2 cellular contexts compared by ENCODE assay signal in the genomic region with DNA sequence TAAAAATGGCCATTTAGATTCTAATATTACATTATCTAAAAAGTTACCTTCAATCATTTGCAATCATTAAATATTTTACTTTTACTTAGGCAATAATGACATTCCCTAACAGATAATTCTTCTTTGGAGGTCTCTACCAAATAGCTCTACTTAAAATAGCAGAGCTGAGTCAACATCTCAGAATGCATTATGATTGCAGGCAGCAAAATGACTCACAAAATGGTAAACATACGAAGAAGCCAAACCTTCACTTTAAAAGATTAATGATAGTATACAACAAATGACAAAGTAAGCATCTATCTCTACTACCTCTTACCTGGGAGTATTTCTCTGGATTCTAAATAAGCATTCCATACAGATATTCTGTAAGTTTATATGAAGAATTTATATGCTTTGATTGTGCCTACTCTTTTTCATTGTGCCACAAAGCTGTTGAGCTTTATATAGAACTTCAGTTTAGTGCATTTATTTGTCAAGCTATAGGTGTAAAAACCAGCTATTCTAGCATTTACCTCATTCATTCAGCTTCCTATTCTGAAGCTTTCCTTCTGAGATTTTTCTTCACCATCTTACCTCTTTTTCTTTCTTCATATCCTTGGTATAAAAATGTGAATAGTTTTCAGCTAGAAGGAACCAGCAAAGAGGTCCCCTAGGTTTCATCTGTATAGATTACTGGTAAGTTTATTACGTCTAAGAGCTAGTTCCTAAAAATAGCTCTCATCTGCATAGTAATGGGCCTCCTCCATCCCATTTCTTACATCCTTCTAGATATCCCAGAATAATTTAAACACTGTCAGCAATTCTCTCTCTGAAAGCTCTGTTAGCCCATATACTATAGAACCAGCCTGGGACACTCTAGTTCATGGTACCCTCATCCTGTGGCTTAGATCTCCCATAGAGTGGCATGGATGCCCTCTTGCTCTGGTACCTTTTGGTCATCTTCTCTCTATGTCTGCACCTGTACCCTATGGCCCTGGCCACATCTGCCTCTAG.
TF ChIP-seq lines count a peak whose summit lies in the region.

No MANE protein-coding gene starts in this region.

TF ChIP-seq in IMR-90, 13 proteins besides CTCF, POLR2A, EP300 and RAD21:
- peak; percentile 82 for TF ChIP-seq MAFK (IDR thresholded peaks at IDR 0.05; ENCODE audit: low read depth, low read length)
- peak; percentile 88 for TF ChIP-seq CEBPB (IDR thresholded peaks at IDR 0.05; ENCODE audit: low read depth, low read length)
- no peak for TF ChIP-seq RFX5 (IDR thresholded peaks at IDR 0.05; ENCODE audit: low read depth, low read length)
- peak; percentile 95 for TF ChIP-seq FOS (IDR thresholded peaks at IDR 0.05; ENCODE audit: low read depth, low read length)
- TF ChIP-seq MAZ (IDR thresholded peaks at IDR 0.05; ENCODE audit: borderline replicate concordance, low read depth, low read length), result no peak

TF ChIP-seq in K562, 482 proteins besides CTCF, POLR2A, EP300 and RAD21 (continues in another document):
- TF ChIP-seq, protein P1, sequence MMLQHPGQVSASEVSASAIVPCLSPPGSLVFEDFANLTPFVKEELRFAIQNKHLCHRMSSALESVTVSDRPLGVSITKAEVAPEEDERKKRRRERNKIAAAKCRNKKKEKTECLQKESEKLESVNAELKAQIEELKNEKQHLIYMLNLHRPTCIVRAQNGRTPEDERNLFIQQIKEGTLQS (IDR thresholded peaks at IDR 0.05), result peak; percentile 59
- TF ChIP-seq, protein P1 (CRISPR knock-in tag; conservative IDR thresholded peaks at IDR 0.05), result no peak
- TF ChIP-seq RBM34 (IDR thresholded peaks at IDR 0.05; ENCODE audit: borderline replicate concordance, insufficient read depth, low read length) (no peak), MEIS2 (IDR thresholded peaks at IDR 0.05; ENCODE audit: partially characterized antibody) (peak; percentile 70), ZNF133 (CRISPR knock-in tag; IDR thresholded peaks at IDR 0.05) (no peak), RB1 (IDR thresholded peaks at IDR 0.05; ENCODE audit: low read depth) (no peak), TARDBP (IDR thresholded peaks at IDR 0.05) (no peak), MED1 (CRISPR knock-in tag; IDR thresholded peaks at IDR 0.05; ENCODE audit: borderline replicate concordance) (no peak), SRSF1 (IDR thresholded peaks at IDR 0.05; ENCODE audit: low read depth, low read length) (no peak), ZKSCAN1 (IDR thresholded peaks at IDR 0.05; ENCODE audit: low read depth, low read length) (no peak), ZNF316 (IDR thresholded peaks at IDR 0.05) (peak; percentile 63), SMAD3 (CRISPR knock-in tag; conservative IDR thresholded peaks at IDR 0.05) (no peak), KDM4B (IDR thresholded peaks at IDR 0.05; ENCODE audit: borderline replicate concordance in 2 of 2, low read depth in 1 of 2) (no peak), JUND (IDR thresholded peaks at IDR 0.05; ENCODE audit: borderline replicate concordance, low read depth, low read length) (no peak), JUND (tag; IDR thresholded peaks at IDR 0.05; ENCODE audit: borderline replicate concordance, low read depth, low read length) (peak; percentile 42; the same call in 1 of the 3 replicates), ZNF384 (IDR thresholded peaks at IDR 0.05; ENCODE audit: low read depth, low read length) (no peak), FOSL1 (tag; conservative IDR thresholded peaks at IDR 0.05) (peak; percentile 75), MYBL2 (IDR thresholded peaks at IDR 0.05; ENCODE audit: low read depth) (no peak), MYBL2 (CRISPR knock-in tag; IDR thresholded peaks at IDR 0.05; ENCODE audit: borderline replicate concordance) (no peak), SRF (CRISPR knock-in tag; IDR thresholded peaks at IDR 0.05) (no peak), KAT7 (CRISPR knock-in tag; IDR thresholded peaks at IDR 0.05; ENCODE audit: borderline replicate concordance) (no peak), ZNF224 (CRISPR knock-in tag; IDR thresholded peaks at IDR 0.05) (no peak), MAFF (IDR thresholded peaks at IDR 0.05; ENCODE audit: low read length) (peak; percentile 21; the same call in 1 of the 2 replicates), MAFG (tag; conservative IDR thresholded peaks at IDR 0.05) (peak; percentile 27; the same call in 1 of the 2 replicates), ERF (CRISPR knock-in tag; IDR thresholded peaks at IDR 0.05) (no peak), ZNF23 (CRISPR knock-in tag; IDR thresholded peaks at IDR 0.05) (no peak), ZBTB7A (IDR thresholded peaks at IDR 0.05; ENCODE audit: borderline replicate concordance, control insufficient read depth, low read depth, low read length) (no peak), NR2C2 (CRISPR knock-in tag; IDR thresholded peaks at IDR 0.05) (no peak), NR2C2 (tag; IDR thresholded peaks at IDR 0.05) (no peak), NFE2L1 (tag; IDR thresholded peaks at IDR 0.05; ENCODE audit: borderline replicate concordance, low read depth) (no peak), MCM5 (IDR thresholded peaks at IDR 0.05; ENCODE audit: low read depth) (no peak)
- TF ChIP-seq, protein P2, sequence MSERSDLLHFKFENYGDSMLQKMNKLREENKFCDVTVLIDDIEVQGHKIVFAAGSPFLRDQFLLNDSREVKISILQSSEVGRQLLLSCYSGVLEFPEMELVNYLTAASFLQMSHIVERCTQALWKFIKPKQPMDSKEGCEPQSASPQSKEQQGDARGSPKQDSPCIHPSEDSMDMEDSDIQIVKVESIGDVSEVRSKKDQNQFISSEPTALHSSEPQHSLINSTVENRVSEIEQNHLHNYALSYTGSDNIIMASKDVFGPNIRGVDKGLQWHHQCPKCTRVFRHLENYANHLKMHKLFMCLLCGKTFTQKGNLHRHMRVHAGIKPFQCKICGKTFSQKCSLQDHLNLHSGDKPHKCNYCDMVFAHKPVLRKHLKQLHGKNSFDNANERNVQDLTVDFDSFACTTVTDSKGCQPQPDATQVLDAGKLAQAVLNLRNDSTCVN (CRISPR knock-in tag; IDR thresholded peaks at IDR 0.05), result no peak
- TF ChIP-seq, protein P3, sequence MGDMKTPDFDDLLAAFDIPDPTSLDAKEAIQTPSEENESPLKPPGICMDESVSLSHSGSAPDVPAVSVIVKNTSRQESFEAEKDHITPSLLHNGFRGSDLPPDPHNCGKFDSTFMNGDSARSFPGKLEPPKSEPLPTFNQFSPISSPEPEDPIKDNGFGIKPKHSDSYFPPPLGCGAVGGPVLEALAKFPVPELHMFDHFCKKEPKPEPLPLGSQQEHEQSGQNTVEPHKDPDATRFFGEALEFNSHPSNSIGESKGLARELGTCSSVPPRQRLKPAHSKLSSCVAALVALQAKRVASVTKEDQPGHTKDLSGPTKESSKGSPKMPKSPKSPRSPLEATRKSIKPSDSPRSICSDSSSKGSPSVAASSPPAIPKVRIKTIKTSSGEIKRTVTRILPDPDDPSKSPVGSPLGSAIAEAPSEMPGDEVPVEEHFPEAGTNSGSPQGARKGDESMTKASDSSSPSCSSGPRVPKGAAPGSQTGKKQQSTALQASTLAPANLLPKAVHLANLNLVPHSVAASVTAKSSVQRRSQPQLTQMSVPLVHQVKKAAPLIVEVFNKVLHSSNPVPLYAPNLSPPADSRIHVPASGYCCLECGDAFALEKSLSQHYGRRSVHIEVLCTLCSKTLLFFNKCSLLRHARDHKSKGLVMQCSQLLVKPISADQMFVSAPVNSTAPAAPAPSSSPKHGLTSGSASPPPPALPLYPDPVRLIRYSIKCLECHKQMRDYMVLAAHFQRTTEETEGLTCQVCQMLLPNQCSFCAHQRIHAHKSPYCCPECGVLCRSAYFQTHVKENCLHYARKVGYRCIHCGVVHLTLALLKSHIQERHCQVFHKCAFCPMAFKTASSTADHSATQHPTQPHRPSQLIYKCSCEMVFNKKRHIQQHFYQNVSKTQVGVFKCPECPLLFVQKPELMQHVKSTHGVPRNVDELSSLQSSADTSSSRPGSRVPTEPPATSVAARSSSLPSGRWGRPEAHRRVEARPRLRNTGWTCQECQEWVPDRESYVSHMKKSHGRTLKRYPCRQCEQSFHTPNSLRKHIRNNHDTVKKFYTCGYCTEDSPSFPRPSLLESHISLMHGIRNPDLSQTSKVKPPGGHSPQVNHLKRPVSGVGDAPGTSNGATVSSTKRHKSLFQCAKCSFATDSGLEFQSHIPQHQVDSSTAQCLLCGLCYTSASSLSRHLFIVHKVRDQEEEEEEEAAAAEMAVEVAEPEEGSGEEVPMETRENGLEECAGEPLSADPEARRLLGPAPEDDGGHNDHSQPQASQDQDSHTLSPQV (IDR thresholded peaks at IDR 0.05), result no peak
- TF ChIP-seq, protein P4, sequence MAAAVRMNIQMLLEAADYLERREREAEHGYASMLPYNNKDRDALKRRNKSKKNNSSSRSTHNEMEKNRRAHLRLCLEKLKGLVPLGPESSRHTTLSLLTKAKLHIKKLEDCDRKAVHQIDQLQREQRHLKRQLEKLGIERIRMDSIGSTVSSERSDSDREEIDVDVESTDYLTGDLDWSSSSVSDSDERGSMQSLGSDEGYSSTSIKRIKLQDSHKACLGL (CRISPR knock-in tag; IDR thresholded peaks at IDR 0.05; ENCODE audit: borderline replicate concordance, poor library complexity, severe bottlenecking), result no peak
- TF ChIP-seq, protein P5, sequence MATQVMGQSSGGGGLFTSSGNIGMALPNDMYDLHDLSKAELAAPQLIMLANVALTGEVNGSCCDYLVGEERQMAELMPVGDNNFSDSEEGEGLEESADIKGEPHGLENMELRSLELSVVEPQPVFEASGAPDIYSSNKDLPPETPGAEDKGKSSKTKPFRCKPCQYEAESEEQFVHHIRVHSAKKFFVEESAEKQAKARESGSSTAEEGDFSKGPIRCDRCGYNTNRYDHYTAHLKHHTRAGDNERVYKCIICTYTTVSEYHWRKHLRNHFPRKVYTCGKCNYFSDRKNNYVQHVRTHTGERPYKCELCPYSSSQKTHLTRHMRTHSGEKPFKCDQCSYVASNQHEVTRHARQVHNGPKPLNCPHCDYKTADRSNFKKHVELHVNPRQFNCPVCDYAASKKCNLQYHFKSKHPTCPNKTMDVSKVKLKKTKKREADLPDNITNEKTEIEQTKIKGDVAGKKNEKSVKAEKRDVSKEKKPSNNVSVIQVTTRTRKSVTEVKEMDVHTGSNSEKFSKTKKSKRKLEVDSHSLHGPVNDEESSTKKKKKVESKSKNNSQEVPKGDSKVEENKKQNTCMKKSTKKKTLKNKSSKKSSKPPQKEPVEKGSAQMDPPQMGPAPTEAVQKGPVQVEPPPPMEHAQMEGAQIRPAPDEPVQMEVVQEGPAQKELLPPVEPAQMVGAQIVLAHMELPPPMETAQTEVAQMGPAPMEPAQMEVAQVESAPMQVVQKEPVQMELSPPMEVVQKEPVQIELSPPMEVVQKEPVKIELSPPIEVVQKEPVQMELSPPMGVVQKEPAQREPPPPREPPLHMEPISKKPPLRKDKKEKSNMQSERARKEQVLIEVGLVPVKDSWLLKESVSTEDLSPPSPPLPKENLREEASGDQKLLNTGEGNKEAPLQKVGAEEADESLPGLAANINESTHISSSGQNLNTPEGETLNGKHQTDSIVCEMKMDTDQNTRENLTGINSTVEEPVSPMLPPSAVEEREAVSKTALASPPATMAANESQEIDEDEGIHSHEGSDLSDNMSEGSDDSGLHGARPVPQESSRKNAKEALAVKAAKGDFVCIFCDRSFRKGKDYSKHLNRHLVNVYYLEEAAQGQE (CRISPR knock-in tag; IDR thresholded peaks at IDR 0.05; ENCODE audit: low read depth), result no peak
- TF ChIP-seq, protein P6, sequence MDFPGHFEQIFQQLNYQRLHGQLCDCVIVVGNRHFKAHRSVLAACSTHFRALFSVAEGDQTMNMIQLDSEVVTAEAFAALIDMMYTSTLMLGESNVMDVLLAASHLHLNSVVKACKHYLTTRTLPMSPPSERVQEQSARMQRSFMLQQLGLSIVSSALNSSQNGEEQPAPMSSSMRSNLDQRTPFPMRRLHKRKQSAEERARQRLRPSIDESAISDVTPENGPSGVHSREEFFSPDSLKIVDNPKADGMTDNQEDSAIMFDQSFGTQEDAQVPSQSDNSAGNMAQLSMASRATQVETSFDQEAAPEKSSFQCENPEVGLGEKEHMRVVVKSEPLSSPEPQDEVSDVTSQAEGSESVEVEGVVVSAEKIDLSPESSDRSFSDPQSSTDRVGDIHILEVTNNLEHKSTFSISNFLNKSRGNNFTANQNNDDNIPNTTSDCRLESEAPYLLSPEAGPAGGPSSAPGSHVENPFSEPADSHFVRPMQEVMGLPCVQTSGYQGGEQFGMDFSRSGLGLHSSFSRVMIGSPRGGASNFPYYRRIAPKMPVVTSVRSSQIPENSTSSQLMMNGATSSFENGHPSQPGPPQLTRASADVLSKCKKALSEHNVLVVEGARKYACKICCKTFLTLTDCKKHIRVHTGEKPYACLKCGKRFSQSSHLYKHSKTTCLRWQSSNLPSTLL (IDR thresholded peaks at IDR 0.05), result no peak
- TF ChIP-seq, protein P7, sequence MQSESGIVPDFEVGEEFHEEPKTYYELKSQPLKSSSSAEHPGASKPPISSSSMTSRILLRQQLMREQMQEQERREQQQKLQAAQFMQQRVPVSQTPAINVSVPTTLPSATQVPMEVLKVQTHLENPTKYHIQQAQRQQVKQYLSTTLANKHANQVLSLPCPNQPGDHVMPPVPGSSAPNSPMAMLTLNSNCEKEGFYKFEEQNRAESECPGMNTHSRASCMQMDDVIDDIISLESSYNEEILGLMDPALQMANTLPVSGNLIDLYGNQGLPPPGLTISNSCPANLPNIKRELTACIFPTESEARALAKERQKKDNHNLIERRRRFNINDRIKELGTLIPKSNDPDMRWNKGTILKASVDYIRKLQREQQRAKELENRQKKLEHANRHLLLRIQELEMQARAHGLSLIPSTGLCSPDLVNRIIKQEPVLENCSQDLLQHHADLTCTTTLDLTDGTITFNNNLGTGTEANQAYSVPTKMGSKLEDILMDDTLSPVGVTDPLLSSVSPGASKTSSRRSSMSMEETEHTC (IDR thresholded peaks at IDR 0.05), result no peak
- TF ChIP-seq, protein P8, sequence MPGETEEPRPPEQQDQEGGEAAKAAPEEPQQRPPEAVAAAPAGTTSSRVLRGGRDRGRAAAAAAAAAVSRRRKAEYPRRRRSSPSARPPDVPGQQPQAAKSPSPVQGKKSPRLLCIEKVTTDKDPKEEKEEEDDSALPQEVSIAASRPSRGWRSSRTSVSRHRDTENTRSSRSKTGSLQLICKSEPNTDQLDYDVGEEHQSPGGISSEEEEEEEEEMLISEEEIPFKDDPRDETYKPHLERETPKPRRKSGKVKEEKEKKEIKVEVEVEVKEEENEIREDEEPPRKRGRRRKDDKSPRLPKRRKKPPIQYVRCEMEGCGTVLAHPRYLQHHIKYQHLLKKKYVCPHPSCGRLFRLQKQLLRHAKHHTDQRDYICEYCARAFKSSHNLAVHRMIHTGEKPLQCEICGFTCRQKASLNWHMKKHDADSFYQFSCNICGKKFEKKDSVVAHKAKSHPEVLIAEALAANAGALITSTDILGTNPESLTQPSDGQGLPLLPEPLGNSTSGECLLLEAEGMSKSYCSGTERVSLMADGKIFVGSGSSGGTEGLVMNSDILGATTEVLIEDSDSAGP (CRISPR knock-in tag; IDR thresholded peaks at IDR 0.05), result no peak
- TF ChIP-seq, protein P9, sequence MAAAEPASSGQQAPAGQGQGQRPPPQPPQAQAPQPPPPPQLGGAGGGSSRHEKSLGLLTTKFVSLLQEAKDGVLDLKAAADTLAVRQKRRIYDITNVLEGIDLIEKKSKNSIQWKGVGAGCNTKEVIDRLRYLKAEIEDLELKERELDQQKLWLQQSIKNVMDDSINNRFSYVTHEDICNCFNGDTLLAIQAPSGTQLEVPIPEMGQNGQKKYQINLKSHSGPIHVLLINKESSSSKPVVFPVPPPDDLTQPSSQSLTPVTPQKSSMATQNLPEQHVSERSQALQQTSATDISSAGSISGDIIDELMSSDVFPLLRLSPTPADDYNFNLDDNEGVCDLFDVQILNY (CRISPR knock-in tag; IDR thresholded peaks at IDR 0.05), result no peak
- TF ChIP-seq, protein P10, sequence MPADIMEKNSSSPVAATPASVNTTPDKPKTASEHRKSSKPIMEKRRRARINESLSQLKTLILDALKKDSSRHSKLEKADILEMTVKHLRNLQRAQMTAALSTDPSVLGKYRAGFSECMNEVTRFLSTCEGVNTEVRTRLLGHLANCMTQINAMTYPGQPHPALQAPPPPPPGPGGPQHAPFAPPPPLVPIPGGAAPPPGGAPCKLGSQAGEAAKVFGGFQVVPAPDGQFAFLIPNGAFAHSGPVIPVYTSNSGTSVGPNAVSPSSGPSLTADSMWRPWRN (IDR thresholded peaks at IDR 0.05; ENCODE audit: low read depth), result no peak
